14 cellular contexts compared by ENCODE assay signal in the genomic region with DNA sequence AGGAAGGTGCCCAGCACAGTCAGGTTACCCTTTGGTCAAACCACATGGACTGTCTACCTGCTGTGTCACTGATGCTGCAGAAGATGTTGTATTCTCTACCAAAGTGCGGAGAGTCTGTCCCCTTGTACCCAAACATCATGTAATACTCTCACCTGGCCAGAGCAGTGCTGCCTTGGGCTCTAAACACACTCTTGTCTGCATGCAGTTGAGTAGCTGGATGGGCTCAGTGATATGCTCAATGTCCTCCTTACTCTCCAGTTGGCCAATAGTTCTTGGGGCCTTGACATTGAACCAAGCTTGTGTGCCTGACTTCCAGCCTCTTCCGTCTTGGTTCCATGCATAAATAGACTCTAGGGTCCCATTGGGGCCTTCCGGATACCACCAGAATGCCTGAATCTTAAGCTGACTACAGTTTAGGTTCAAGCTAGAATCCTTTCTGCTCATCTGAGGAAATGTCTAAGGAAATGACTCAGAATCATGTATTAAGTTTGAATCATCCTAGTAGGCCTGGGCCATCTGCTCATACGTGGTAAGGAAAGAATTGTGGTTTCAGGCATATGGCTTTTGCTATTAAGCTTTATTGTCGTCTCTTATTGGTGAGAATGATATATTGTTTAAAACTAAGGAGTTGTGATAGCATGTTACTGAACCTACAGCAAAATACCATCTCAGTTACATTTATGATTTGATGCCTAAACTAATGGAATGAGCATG.
DNase-seq lines count a peak whose midpoint lies in the region; ATAC-seq, FAIRE-seq and TF ChIP-seq lines count a peak whose summit lies in the region.
"Had no signal": no experiment of that assay in that cellular context is flagged by ENCODE, and none has a peak within 500 bp of the region (broad histone marks: within the 10 kb centered on the region; RNA-seq: fewer than 3 reads in every experiment).

No MANE protein-coding gene starts in this region.

- TF ChIP-seq CTCF in A549 (IDR thresholded peaks at IDR 0.05) (no peak), fibroblast of lung (conservative IDR thresholded peaks at IDR 0.05 in 1 of 2, IDR thresholded peaks at IDR 0.05 in 1 of 2; ENCODE audit: low read depth in 1 of 2, low read length in 2 of 2) (no peak)

- ATAC-seq in A549: no peak
- ATAC-seq in GM19452 (IDR thresholded peaks at IDR 0.05; ENCODE audit: unreplicated experiment): no peak
- ATAC-seq in GM19463 (IDR thresholded peaks at IDR 0.05; ENCODE audit: unreplicated experiment): no peak

- no peaks in the 10 kb centered on the region for H3K27me3 ChIP-seq in fibroblast of lung (ENCODE audit: control insufficient read depth, insufficient read depth, low read length)
- H3K27me3 ChIP-seq: stomach had no signal

- DNase-seq in A549 (ENCODE audit: low read depth in 1 of 2, low spot score in 1 of 2): no peak
- DNase-seq in GM03348 (ENCODE audit: low spot score): peak; percentile 60
- DNase-seq in RKO (ENCODE audit: low spot score): peak; percentile 81
- DNase-seq in fibroblast of lung (ENCODE audit: low read depth in 2 of 2): peak; percentile 49 to 55
- no peak for DNase-seq in stimulated activated naive CD4-positive, alpha-beta T cell (lab: John Stamatoyannopoulos, UW)
- no peak for DNase-seq in NCI-H446 treated with DMSO at 0.1 percent for 48 hours (lab: John Stamatoyannopoulos, UW)
- DNase-seq: CD4-positive, alpha-beta memory T cell; effector CD8-positive, alpha-beta T cell; NK-92 treated with Interleukin-12 subunit alpha and Interleukin-12 subunit beta, amount 100 ng/mL, for 24 hours; stimulated activated CD4-positive, alpha-beta T cell treated with anti-CD3 and anti-CD28 coated beads, Interleukin-12 subunit alpha, Interleukin-12 subunit beta, amount 100 ng/mL, for 4 hours; stomach had no signal

- no peaks in the 10 kb centered on the region for H3K79me2 ChIP-seq in fibroblast of lung (ENCODE audit: control insufficient read depth, insufficient read depth, low read length)

- no peak overlapping the region for H3K9ac ChIP-seq in fibroblast of lung (ENCODE audit: insufficient read depth, low read length)

- CTCF ChIA-PET in A549 (lab: Yijun Ruan, JAX): interaction anchor here (0.6 to 1.2 kb wide), 3 partner anchors 19 to 452 kb away, joined by 3 read pairs; no protein-coding TSS in a partner anchor

- H3K4me3 ChIP-seq in A549: no peak overlapping the region
- no peak overlapping the region for H3K4me3 ChIP-seq in fibroblast of lung (replicated peaks in 1 of 4; ENCODE audit: control extremely low read depth in 1 of 4, insufficient read depth in 1 of 4, low read depth in 3 of 4, low read length in 4 of 4)
- H3K4me3 ChIP-seq: stomach had no signal

- peak; percentile 32 for FAIRE-seq in A549 (lab: Jason Lieb, UNC)
- FAIRE-seq: TTC549 had no signal

- TF ChIP-seq RAD21 in A549 (conservative IDR thresholded peaks at IDR 0.05 in 1 of 2, IDR thresholded peaks at IDR 0.05 in 1 of 2): no peak

- TF ChIP-seq EP300 in A549 (IDR thresholded peaks at IDR 0.05): no peak

- H3K4me2 ChIP-seq in A549: no peak overlapping the region
- H3K4me2 ChIP-seq in fibroblast of lung (ENCODE audit: extremely low read depth, insufficient read depth, low read length): no peak overlapping the region

- H4K20me1 ChIP-seq in fibroblast of lung (ENCODE audit: control insufficient read depth, extremely low read depth, insufficient read depth, low read length): no peaks in the 10 kb centered on the region

- H3K9me3 ChIP-seq in A549 (peaks cover 5% of the 10 kb centered on the region; the same call in 1 of the 3 replicates), fibroblast of lung (ENCODE audit: control insufficient read depth, insufficient read depth, low read depth, low read length) (no peaks in the 10 kb centered on the region)

- H3K36me3 ChIP-seq in fibroblast of lung (ENCODE audit: control insufficient read depth, insufficient read depth, low read length): no peaks in the 10 kb centered on the region
- H3K36me3 ChIP-seq: stomach had no signal

- H3K4me1 ChIP-seq in A549 (no peaks in the 10 kb centered on the region), fibroblast of lung (ENCODE audit: control insufficient read depth, extremely low read depth, insufficient read depth, low read length) (no peaks in the 10 kb centered on the region)
- H3K4me1 ChIP-seq: stomach had no signal

- POLR2A ChIA-PET in A549 (lab: Yijun Ruan, JAX): no interaction called here

- WGBS in A549 (ENCODE audit: missing lambda C conversion rate): 14% methylated on average over 5 of the region's 5 CpGs

- TF ChIP-seq POLR2A in A549 (IDR thresholded peaks at IDR 0.05; ENCODE audit: low read length): no peak

- no peak overlapping the region for H2AFZ ChIP-seq in fibroblast of lung (ENCODE audit: low read length)

- H3K27ac ChIP-seq in A549 (no peak overlapping the region), fibroblast of lung (ENCODE audit: insufficient read depth, low read length) (no peak overlapping the region)
- H3K27ac ChIP-seq: stomach had no signal

TF ChIP-seq in A549, 52 proteins besides CTCF, POLR2A, EP300 and RAD21:
- no peak for TF ChIP-seq ESRRA (IDR thresholded peaks at IDR 0.05; ENCODE audit: borderline replicate concordance, low read length)
- no peak for TF ChIP-seq GATA3 (IDR thresholded peaks at IDR 0.05; ENCODE audit: borderline replicate concordance)
- TF ChIP-seq MAFK (IDR thresholded peaks at IDR 0.05; ENCODE audit: partially characterized antibody): no peak
- no peak for TF ChIP-seq NFE2L2 (conservative IDR thresholded peaks at IDR 0.05; ENCODE audit: low read length)
- TF ChIP-seq, protein P1, sequence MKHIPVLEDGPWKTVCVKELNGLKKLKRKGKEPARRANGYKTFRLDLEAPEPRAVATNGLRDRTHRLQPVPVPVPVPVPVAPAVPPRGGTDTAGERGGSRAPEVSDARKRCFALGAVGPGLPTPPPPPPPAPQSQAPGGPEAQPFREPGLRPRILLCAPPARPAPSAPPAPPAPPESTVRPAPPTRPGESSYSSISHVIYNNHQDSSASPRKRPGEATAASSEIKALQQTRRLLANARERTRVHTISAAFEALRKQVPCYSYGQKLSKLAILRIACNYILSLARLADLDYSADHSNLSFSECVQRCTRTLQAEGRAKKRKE (CRISPR knock-in tag; IDR thresholded peaks at IDR 0.05; ENCODE audit: low read depth): no peak
- no peak for TF ChIP-seq FOSL2 (IDR thresholded peaks at IDR 0.05)
- no peak for TF ChIP-seq FOSL2 (CRISPR knock-in tag; IDR thresholded peaks at IDR 0.05)
- TF ChIP-seq MYC (IDR thresholded peaks at IDR 0.05; ENCODE audit: borderline replicate concordance, low read length): no peak
- TF ChIP-seq CBX2 (IDR thresholded peaks at IDR 0.05; ENCODE audit: borderline replicate concordance, low read depth): no peak
- no peak for TF ChIP-seq ZSCAN20 (CRISPR knock-in tag; IDR thresholded peaks at IDR 0.05)
- no peak for TF ChIP-seq ZNF302 (CRISPR knock-in tag; IDR thresholded peaks at IDR 0.05)
- no peak for TF ChIP-seq CEBPB (IDR thresholded peaks at IDR 0.05)
- TF ChIP-seq, protein P2, sequence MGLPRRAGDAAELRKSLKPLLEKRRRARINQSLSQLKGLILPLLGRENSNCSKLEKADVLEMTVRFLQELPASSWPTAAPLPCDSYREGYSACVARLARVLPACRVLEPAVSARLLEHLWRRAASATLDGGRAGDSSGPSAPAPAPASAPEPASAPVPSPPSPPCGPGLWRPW (IDR thresholded peaks at IDR 0.05): no peak
- no peak for TF ChIP-seq POLR2AphosphoS2 (conservative IDR thresholded peaks at IDR 0.05; ENCODE audit: low read length)
- no peak for TF ChIP-seq ZFP36 (IDR thresholded peaks at IDR 0.05; ENCODE audit: borderline replicate concordance, partially characterized antibody)
TF ChIP-seq in A549: peak in this region for 0.

Comparison
In these comparisons a context has a peak if more than half of its experiments do, and no peak if none do; other contexts are left out.
1. DNase-seq: peak in GM03348 (single experiment), RKO (single experiment) and fibroblast of lung (2 of 2); none in A549 (0 of 2), stimulated activated naive CD4-positive, alpha-beta T cell (0 of 6) and NCI-H446 treated with DMSO at 0.1 percent for 48 hours (single experiment).